1 cellular context compared by ENCODE assay signal in genomic region chr3:150293401-150294001, GRCh38.
TF ChIP-seq lines count a peak whose summit lies in the region.

No MANE protein-coding gene starts in this region.

TF ChIP-seq in GM23338, 12 proteins besides CTCF, POLR2A, EP300 and RAD21 (continued from another document):
- TF ChIP-seq, protein P1, sequence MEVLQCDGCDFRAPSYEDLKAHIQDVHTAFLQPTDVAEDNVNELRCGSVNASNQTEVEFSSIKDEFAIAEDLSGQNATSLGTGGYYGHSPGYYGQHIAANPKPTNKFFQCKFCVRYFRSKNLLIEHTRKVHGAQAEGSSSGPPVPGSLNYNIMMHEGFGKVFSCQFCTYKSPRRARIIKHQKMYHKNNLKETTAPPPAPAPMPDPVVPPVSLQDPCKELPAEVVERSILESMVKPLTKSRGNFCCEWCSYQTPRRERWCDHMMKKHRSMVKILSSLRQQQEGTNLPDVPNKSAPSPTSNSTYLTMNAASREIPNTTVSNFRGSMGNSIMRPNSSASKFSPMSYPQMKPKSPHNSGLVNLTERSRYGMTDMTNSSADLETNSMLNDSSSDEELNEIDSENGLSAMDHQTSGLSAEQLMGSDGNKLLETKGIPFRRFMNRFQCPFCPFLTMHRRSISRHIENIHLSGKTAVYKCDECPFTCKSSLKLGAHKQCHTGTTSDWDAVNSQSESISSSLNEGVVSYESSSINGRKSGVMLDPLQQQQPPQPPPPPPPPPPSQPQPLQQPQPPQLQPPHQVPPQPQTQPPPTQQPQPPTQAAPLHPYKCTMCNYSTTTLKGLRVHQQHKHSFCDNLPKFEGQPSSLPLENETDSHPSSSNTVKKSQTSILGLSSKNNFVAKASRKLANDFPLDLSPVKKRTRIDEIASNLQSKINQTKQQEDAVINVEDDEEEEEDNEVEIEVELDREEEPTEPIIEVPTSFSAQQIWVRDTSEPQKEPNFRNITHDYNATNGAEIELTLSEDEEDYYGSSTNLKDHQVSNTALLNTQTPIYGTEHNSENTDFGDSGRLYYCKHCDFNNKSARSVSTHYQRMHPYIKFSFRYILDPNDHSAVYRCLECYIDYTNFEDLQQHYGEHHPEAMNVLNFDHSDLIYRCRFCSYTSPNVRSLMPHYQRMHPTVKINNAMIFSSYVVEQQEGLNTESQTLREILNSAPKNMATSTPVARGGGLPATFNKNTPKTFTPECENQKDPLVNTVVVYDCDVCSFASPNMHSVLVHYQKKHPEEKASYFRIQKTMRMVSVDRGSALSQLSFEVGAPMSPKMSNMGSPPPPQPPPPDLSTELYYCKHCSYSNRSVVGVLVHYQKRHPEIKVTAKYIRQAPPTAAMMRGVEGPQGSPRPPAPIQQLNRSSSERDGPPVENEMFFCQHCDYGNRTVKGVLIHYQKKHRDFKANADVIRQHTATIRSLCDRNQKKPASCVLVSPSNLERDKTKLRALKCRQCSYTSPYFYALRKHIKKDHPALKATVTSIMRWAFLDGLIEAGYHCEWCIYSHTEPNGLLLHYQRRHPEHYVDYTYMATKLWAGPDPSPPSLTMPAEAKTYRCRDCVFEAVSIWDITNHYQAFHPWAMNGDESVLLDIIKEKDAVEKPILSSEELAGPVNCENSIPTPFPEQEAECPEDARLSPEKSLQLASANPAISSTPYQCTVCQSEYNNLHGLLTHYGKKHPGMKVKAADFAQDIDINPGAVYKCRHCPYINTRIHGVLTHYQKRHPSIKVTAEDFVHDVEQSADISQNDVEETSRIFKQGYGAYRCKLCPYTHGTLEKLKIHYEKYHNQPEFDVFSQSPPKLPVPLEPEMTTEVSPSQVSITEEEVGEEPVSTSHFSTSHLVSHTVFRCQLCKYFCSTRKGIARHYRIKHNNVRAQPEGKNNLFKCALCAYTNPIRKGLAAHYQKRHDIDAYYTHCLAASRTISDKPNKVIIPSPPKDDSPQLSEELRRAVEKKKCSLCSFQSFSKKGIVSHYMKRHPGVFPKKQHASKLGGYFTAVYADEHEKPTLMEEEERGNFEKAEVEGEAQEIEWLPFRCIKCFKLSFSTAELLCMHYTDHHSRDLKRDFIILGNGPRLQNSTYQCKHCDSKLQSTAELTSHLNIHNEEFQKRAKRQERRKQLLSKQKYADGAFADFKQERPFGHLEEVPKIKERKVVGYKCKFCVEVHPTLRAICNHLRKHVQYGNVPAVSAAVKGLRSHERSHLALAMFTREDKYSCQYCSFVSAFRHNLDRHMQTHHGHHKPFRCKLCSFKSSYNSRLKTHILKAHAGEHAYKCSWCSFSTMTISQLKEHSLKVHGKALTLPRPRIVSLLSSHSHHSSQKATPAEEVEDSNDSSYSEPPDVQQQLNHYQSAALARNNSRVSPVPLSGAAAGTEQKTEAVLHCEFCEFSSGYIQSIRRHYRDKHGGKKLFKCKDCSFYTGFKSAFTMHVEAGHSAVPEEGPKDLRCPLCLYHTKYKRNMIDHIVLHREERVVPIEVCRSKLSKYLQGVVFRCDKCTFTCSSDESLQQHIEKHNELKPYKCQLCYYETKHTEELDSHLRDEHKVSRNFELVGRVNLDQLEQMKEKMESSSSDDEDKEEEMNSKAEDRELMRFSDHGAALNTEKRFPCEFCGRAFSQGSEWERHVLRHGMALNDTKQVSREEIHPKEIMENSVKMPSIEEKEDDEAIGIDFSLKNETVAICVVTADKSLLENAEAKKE (CRISPR knock-in tag; IDR thresholded peaks at IDR 0.05), result no peak
- no peak for TF ChIP-seq NANOG (IDR thresholded peaks at IDR 0.05; ENCODE audit: borderline replicate concordance)
- TF ChIP-seq REST (IDR thresholded peaks at IDR 0.05; ENCODE audit: unreplicated experiment), result no peak
- TF ChIP-seq POLR2AphosphoS5 (IDR thresholded peaks at IDR 0.05; ENCODE audit: low read depth), result no peak
- no peak for TF ChIP-seq EZH2 (IDR thresholded peaks at IDR 0.05; ENCODE audit: low read depth, unreplicated experiment)
- TF ChIP-seq EZH2phosphoT487 (IDR thresholded peaks at IDR 0.05; ENCODE audit: unreplicated experiment), result no peak
- no peak for TF ChIP-seq JUNB (IDR thresholded peaks at IDR 0.05; ENCODE audit: unreplicated experiment)
- TF ChIP-seq, protein P2, sequence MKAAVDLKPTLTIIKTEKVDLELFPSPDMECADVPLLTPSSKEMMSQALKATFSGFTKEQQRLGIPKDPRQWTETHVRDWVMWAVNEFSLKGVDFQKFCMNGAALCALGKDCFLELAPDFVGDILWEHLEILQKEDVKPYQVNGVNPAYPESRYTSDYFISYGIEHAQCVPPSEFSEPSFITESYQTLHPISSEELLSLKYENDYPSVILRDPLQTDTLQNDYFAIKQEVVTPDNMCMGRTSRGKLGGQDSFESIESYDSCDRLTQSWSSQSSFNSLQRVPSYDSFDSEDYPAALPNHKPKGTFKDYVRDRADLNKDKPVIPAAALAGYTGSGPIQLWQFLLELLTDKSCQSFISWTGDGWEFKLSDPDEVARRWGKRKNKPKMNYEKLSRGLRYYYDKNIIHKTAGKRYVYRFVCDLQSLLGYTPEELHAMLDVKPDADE (IDR thresholded peaks at IDR 0.05), result no peak
- TF ChIP-seq ZNF331 (CRISPR knock-in tag; IDR thresholded peaks at IDR 0.05; ENCODE audit: low read depth), result no peak
- no peak for TF ChIP-seq ZNF114 (CRISPR knock-in tag; IDR thresholded peaks at IDR 0.05)
